10 cellular contexts compared by ENCODE assay signal in genomic region chr7:75611557-75612178, GRCh38.
DNase-seq lines count a peak whose midpoint lies in the region; ATAC-seq, FAIRE-seq and TF ChIP-seq lines count a peak whose summit lies in the region.
"Had no signal": no experiment of that assay in that cellular context is flagged by ENCODE, and none has a peak within 500 bp of the region (broad histone marks: within the 10 kb centered on the region; RNA-seq: fewer than 3 reads in every experiment).

No MANE protein-coding gene starts in this region.

- WGBS in HUES64: 77% methylated on average over 16 of the region's 16 CpGs
- 22% methylated on average over 9 of the region's 16 CpGs for WGBS in HepG2 (ENCODE audit: low lambda C conversion rate)

- DNase-seq in ecto neural progenitor cell (ENCODE audit: low spot score) (peak; percentile 77), HepG2 (ENCODE audit: low spot score) (peak; percentile 86), gastrocnemius medialis (peak; percentile 37 to 61), activated T-cell treated with anti-CD3 and anti-CD28 coated beads for 4 hours (no peak), NCI-H2029 (lab: John Stamatoyannopoulos, UW) (no peak), NCI-H1930 (lab: John Stamatoyannopoulos, UW) (no peak)
- no peak for DNase-seq in activated naive CD4-positive, alpha-beta T cell treated with anti-CD3 and anti-CD28 coated beads, Interleukin-2, amount 50 U/mL, for 72 hours (ENCODE audit: low spot score in 2 of 2)
- DNase-seq: stimulated activated CD4-positive, alpha-beta T cell treated with anti-CD3 and anti-CD28 coated beads, Interleukin-2, amount 100 ng/mL, for 48 hours had no signal

- peak overlapping the region; percentile 27; the same call in 1 of the 2 replicates for H3K27ac ChIP-seq in HUES64 (ENCODE audit: low read depth, low read length)
- peak overlapping the region; percentile 64 for H3K27ac ChIP-seq in HepG2 (ENCODE audit: extremely low read length, insufficient read depth, low read length)
- H3K27ac ChIP-seq in gastrocnemius medialis: peak overlapping the region; percentile 60 to 75 (median 73)

- peak; percentile 64 for FAIRE-seq in HepG2 (lab: Jason Lieb, UNC)

- H3K27me3 ChIP-seq in HUES64 (ENCODE audit: insufficient read depth, low read length) (no peaks in the 10 kb centered on the region), HepG2 (ENCODE audit: control insufficient read depth in 1 of 2, insufficient read depth in 2 of 2, low read length in 2 of 2) (no peaks in the 10 kb centered on the region), gastrocnemius medialis (no peaks in the 10 kb centered on the region)
- H3K27me3 ChIP-seq: Peyer's patch had no signal

- peak overlapping the region; percentile 57 for H3K4me2 ChIP-seq in HepG2 (ENCODE audit: low read depth, low read length)

- H3K79me2 ChIP-seq in HepG2 (ENCODE audit: insufficient read depth, low read length): no peaks in the 10 kb centered on the region

- TF ChIP-seq RAD21 in HepG2 (CRISPR knock-in tag; IDR thresholded peaks at IDR 0.05): no peak

- H3K36me3 Mint-ChIP-seq in activated naive CD4-positive, alpha-beta T cell treated with anti-CD3 and anti-CD28 coated beads, Interleukin-2, amount 50 U/mL, for 72 hours: no peaks in the 10 kb centered on the region

- no peaks in the 10 kb centered on the region for H3K4me1 ChIP-seq in HUES64 (ENCODE audit: insufficient read depth, low read length)
- H3K4me1 ChIP-seq in HepG2 (ENCODE audit: insufficient read depth, low read length): peaks cover 14% of the 10 kb centered on the region
- peaks cover 0 to 6% of the 10 kb centered on the region in 2 donors for H3K4me1 ChIP-seq in gastrocnemius medialis
- H3K4me1 ChIP-seq: Peyer's patch had no signal

- in situ Hi-C loops in HepG2 (cut with HindIII; ENCODE audit: extremely low pct_ligation_motif_present, low pct_unique_long_range_greater_than_20kb) (no loop called here), gastrocnemius medialis (cut with MboI; ENCODE audit: low sequenced_read_pairs in 4 of 4) (no loop called here)

- CTCF ChIA-PET in HepG2 (lab: Yijun Ruan, JAX; ENCODE audit: low intra/inter-chr PET ratio, low total read pairs): no interaction called here

- H3K9ac ChIP-seq in HUES64 (ENCODE audit: low read depth, low read length): no peak overlapping the region
- H3K9ac ChIP-seq in HepG2 (ENCODE audit: insufficient read depth, low read depth, low read length): peak overlapping the region; percentile 56

- H4K20me1 ChIP-seq in HepG2 (ENCODE audit: insufficient read depth, low read length): no peaks in the 10 kb centered on the region

- no peak overlapping the region for H3K27ac Mint-ChIP-seq in activated naive CD4-positive, alpha-beta T cell treated with anti-CD3 and anti-CD28 coated beads, Interleukin-2, amount 50 U/mL, for 72 hours

- no peak overlapping the region for H2AFZ ChIP-seq in HepG2 (ENCODE audit: low read length)

- TF ChIP-seq CTCF in HepG2 (CRISPR knock-in tag; IDR thresholded peaks at IDR 0.05) (peak; percentile 62), gastrocnemius medialis (IDR thresholded peaks at IDR 0.05 in 4 of 5, conservative IDR thresholded peaks at IDR 0.05 in 1 of 5) (no peak)

- H3K4me3 ChIP-seq in HUES64 (ENCODE audit: low read length) (no peak overlapping the region), HepG2 (replicated peaks in 1 of 3; ENCODE audit: insufficient read depth in 1 of 3, low read depth in 2 of 3, low read length in 3 of 3) (peak overlapping the region in 2 of 3 experiments; percentile 46 to 51; a peak in 5 of 6 replicates), gastrocnemius medialis (peak overlapping the region in 2 of 4 donors; percentile 6 to 33)
- H3K4me3 ChIP-seq: Peyer's patch had no signal

- POLR2A ChIA-PET in HepG2 (lab: Yijun Ruan, JAX): interaction anchor here (0.7 to 1.2 kb wide), 9 partner anchors 10 to 147 kb away, joined by 3 to 4 read pairs (median 4); no protein-coding TSS in a partner anchor

- TF ChIP-seq EP300 in HepG2 (IDR thresholded peaks at IDR 0.05; ENCODE audit: low read depth in 2 of 2, low read length in 2 of 2): no peak
- TF ChIP-seq EP300 in HepG2 (CRISPR knock-in tag; IDR thresholded peaks at IDR 0.05; ENCODE audit: borderline replicate concordance): peak; percentile 38; the same call in 1 of the 2 replicates

- ATAC-seq in HepG2 (peak; percentile 98), gastrocnemius medialis (peak; percentile 84 to 87)
- no peak for ATAC-seq in activated naive CD4-positive, alpha-beta T cell treated with anti-CD3 and anti-CD28 coated beads, Interleukin-2, amount 50 U/mL, for 72 hours

- H3K9me3 ChIP-seq in HUES64 (ENCODE audit: insufficient read depth, low read depth, low read length): no peaks in the 10 kb centered on the region
- H3K9me3 ChIP-seq in HepG2 (ENCODE audit: low read length): no peaks in the 10 kb centered on the region
- no peaks in the 10 kb centered on the region for H3K9me3 ChIP-seq in gastrocnemius medialis
- H3K9me3 ChIP-seq: Peyer's patch had no signal

- no peaks in the 10 kb centered on the region for H3K9me3 Mint-ChIP-seq in activated naive CD4-positive, alpha-beta T cell treated with anti-CD3 and anti-CD28 coated beads, Interleukin-2, amount 50 U/mL, for 72 hours

- BruUV-seq in HepG2 (replicated peaks; lab: Mats Ljungman, UMichigan): no TSS peak

- H3K36me3 ChIP-seq in HUES64 (ENCODE audit: insufficient read depth, low read length) (peaks cover 14% of the 10 kb centered on the region), HepG2 (replicated peaks in 1 of 2; ENCODE audit: control insufficient read depth in 1 of 2, insufficient read depth in 2 of 2, low read length in 2 of 2) (no peaks in the 10 kb centered on the region), gastrocnemius medialis (no peaks in the 10 kb centered on the region)
- H3K36me3 ChIP-seq: Peyer's patch had no signal

- TF ChIP-seq POLR2A in HepG2 (IDR thresholded peaks at IDR 0.05; ENCODE audit: insufficient read depth in 1 of 2, low read depth in 2 of 2, low read length in 2 of 2): peak; percentile 66 to 79; a peak in 3 of 4 replicates
- peak in 1 of 2 donors; percentile 8 for TF ChIP-seq POLR2A in gastrocnemius medialis (IDR thresholded peaks at IDR 0.05)

- intact Hi-C loops in HepG2 (cut with micrococcal nuclease; ENCODE audit: unreplicated experiment): no loop called here
- intact Hi-C loops in gastrocnemius medialis (cut with DNase I; ENCODE audit: low total_unique reads): no loop called here

TF ChIP-seq in HepG2, 621 proteins besides CTCF, POLR2A, EP300 and RAD21 (continues in another document):
- TF ChIP-seq ZNF567 (CRISPR knock-in tag; IDR thresholded peaks at IDR 0.05; ENCODE audit: borderline replicate concordance): 0 out of 2 replicates have a peak, but pooled peaks have one; percentile 28
- peak; percentile 51; the same call in 1 of the 3 replicates for TF ChIP-seq MXI1 (IDR thresholded peaks at IDR 0.05; ENCODE audit: borderline replicate concordance, low read depth, low read length)
- no peak for TF ChIP-seq FOXK2 (IDR thresholded peaks at IDR 0.05)
- peak; percentile 59; the same call in 1 of the 2 replicates for TF ChIP-seq ZNF263 (CRISPR knock-in tag; IDR thresholded peaks at IDR 0.05)
- TF ChIP-seq ZNF138 (CRISPR knock-in tag; IDR thresholded peaks at IDR 0.05; ENCODE audit: low read depth): no peak
- TF ChIP-seq KDM3A (CRISPR knock-in tag; IDR thresholded peaks at IDR 0.05; ENCODE audit: low read depth): no peak; the same call in 1 of the 2 replicates
- TF ChIP-seq TRIM24 (CRISPR knock-in tag; IDR thresholded peaks at IDR 0.05): no peak
- no peak for TF ChIP-seq BHLHE40 (IDR thresholded peaks at IDR 0.05; ENCODE audit: low read length)
- TF ChIP-seq KDM5B (CRISPR knock-in tag; IDR thresholded peaks at IDR 0.05; ENCODE audit: borderline replicate concordance): peak; percentile 62
- no peak for TF ChIP-seq ISX (CRISPR knock-in tag; conservative IDR thresholded peaks at IDR 0.05)
- TF ChIP-seq NR1H2 (CRISPR knock-in tag; IDR thresholded peaks at IDR 0.05; ENCODE audit: borderline replicate concordance, low read depth): no peak
- no peak for TF ChIP-seq TBP (CRISPR knock-in tag; IDR thresholded peaks at IDR 0.05)
- TF ChIP-seq HNRNPK (IDR thresholded peaks at IDR 0.05; ENCODE audit: low read depth, low read length, poor library complexity, severe bottlenecking): no peak
- peak; percentile 68 for TF ChIP-seq POLR2AphosphoS5 (IDR thresholded peaks at IDR 0.05; ENCODE audit: low read depth, low read length)
- TF ChIP-seq ZNF660 (CRISPR knock-in tag; IDR thresholded peaks at IDR 0.05; ENCODE audit: borderline replicate concordance, low read depth): no peak
- TF ChIP-seq ZBTB25 (CRISPR knock-in tag; IDR thresholded peaks at IDR 0.05): peak; percentile 17; the same call in 1 of the 2 replicates
- TF ChIP-seq MEF2D (CRISPR knock-in tag; IDR thresholded peaks at IDR 0.05): peak; percentile 64; the same call in 1 of the 2 replicates
- no peak for TF ChIP-seq ZNF329 (CRISPR knock-in tag; IDR thresholded peaks at IDR 0.05; ENCODE audit: low read depth)
- no peak for TF ChIP-seq ATF7-NPFF (CRISPR knock-in tag; IDR thresholded peaks at IDR 0.05; ENCODE audit: low read depth)
- no peak for TF ChIP-seq ZNF382 (CRISPR knock-in tag; IDR thresholded peaks at IDR 0.05; ENCODE audit: borderline replicate concordance)
- TF ChIP-seq ZNF740 (CRISPR knock-in tag; IDR thresholded peaks at IDR 0.05): no peak
- 0 out of 2 replicates have a peak, but pooled peaks have one; percentile 42 for TF ChIP-seq TSC22D2 (CRISPR knock-in tag; IDR thresholded peaks at IDR 0.05; ENCODE audit: borderline replicate concordance)
- no peak for TF ChIP-seq ZSCAN12 (CRISPR knock-in tag; IDR thresholded peaks at IDR 0.05)
- TF ChIP-seq STAT5B (CRISPR knock-in tag; IDR thresholded peaks at IDR 0.05): no peak
- TF ChIP-seq ZEB1 (IDR thresholded peaks at IDR 0.05; ENCODE audit: insufficient replicate concordance, low read depth): no peak
- TF ChIP-seq ZBTB21 (CRISPR knock-in tag; IDR thresholded peaks at IDR 0.05): no peak

Comparison
In these comparisons a context has a peak if more than half of its experiments do, and no peak if none do; other contexts are left out.
1. DNase-seq: peak in ecto neural progenitor cell (single experiment), HepG2 (single experiment) and gastrocnemius medialis (2 of 2); none in activated naive CD4-positive, alpha-beta T cell treated with anti-CD3 and anti-CD28 coated beads, Interleukin-2, amount 50 U/mL, for 72 hours (0 of 2), activated T-cell treated with anti-CD3 and anti-CD28 coated beads for 4 hours (single experiment), NCI-H2029 (single experiment) and NCI-H1930 (0 of 2).
2. ATAC-seq: peak in HepG2 (single experiment) and gastrocnemius medialis (2 of 2); none in activated naive CD4-positive, alpha-beta T cell treated with anti-CD3 and anti-CD28 coated beads, Interleukin-2, amount 50 U/mL, for 72 hours (0 of 2).
3. Peak in every context shown above with its lines, with median percentiles within 50 percentile points of each other: H3K27ac ChIP-seq.